Comparison of ENCODE assay signal across 8 cellular contexts in genomic region chr11:45662665-45663485, GRCh38. TPM values are rescaled to one million over a fixed set of nuclear protein-coding genes. Genes with fewer than 3 reads are reported as not detected.
DNase-seq lines count a peak whose midpoint lies in the region; ATAC-seq and TF ChIP-seq lines count a peak whose summit lies in the region.

No MANE protein-coding gene starts in this region.

- H3K27me3 Mint-ChIP-seq in GM23338 (ENCODE audit: insufficient read depth, low read depth, poor library complexity) = peaks cover 46% of the 10 kb centered on the region
- H3K27me3 Mint-ChIP-seq in activated T-helper 2 cell treated with anti-CD3 and anti-CD28 coated beads, Interferon-gamma antibody, Interleukin-2, Interleukin-4, amounts not matched to agents 10 μg/mL and 5 μg/mL and 100 μg/mL, durations not matched to agents 14 hours and 24 hours and 36 hours (ENCODE audit: low read depth) = peaks cover 60% of the 10 kb centered on the region

- peak overlapping the region; percentile 32; the same call in 1 of the 2 replicates for H3K4me3 ChIP-seq in AG04450 (ENCODE audit: low read depth, low read length)
- H3K4me3 ChIP-seq in GM23338 = no peak overlapping the region

- H3K4me1 Mint-ChIP-seq in GM23338 = peaks cover 44% of the 10 kb centered on the region
- peaks cover 4% of the 10 kb centered on the region for H3K4me1 Mint-ChIP-seq in activated T-helper 2 cell treated with anti-CD3 and anti-CD28 coated beads, Interferon-gamma antibody, Interleukin-2, Interleukin-4, amounts not matched to agents 10 μg/mL and 5 μg/mL and 100 μg/mL, durations not matched to agents 14 hours and 24 hours and 36 hours (ENCODE audit: low read depth)

- H3K9me3 ChIP-seq in AG04450 (ENCODE audit: control insufficient read depth, insufficient read depth, low read length) = peaks cover 5% of the 10 kb centered on the region; the same call in 1 of the 2 replicates

- H3K36me3 Mint-ChIP-seq in GM23338 (ENCODE audit: low read depth) = no peaks in the 10 kb centered on the region
- no peaks in the 10 kb centered on the region for H3K36me3 Mint-ChIP-seq in activated T-helper 2 cell treated with anti-CD3 and anti-CD28 coated beads, Interferon-gamma antibody, Interleukin-2, Interleukin-4, amounts not matched to agents 10 μg/mL and 5 μg/mL and 100 μg/mL, durations not matched to agents 14 hours and 24 hours and 36 hours (ENCODE audit: low read depth)

- DNase-seq in AG04450 (ENCODE audit: low read depth, low spot score) (peak; percentile 49), GM23338 (ENCODE audit: low spot score) (peak; percentile 44)
- no peak for DNase-seq in activated T-helper 2 cell treated with anti-CD3 and anti-CD28 coated beads, Interferon-gamma antibody, Interleukin-2, Interleukin-4, amounts not matched to agents 10 μg/mL and 5 μg/mL and 100 μg/mL, durations not matched to agents 14 hours and 24 hours and 36 hours (ENCODE audit: low spot score)
- no peak for DNase-seq in effector CD8-positive, alpha-beta T cell (lab: John Stamatoyannopoulos, UW)

- H3K4me3 Mint-ChIP-seq in GM23338 = peak overlapping the region; percentile 56
- peak overlapping the region; percentile 40 for H3K4me3 Mint-ChIP-seq in activated T-helper 2 cell treated with anti-CD3 and anti-CD28 coated beads, Interferon-gamma antibody, Interleukin-2, Interleukin-4, amounts not matched to agents 10 μg/mL and 5 μg/mL and 100 μg/mL, durations not matched to agents 14 hours and 24 hours and 36 hours (ENCODE audit: low read depth)

- no peak for TF ChIP-seq CTCF in AG04450 (IDR thresholded peaks at IDR 0.05; ENCODE audit: low read depth, low read length)
- TF ChIP-seq CTCF in GM23338 (conservative IDR thresholded peaks at IDR 0.05; ENCODE audit: low read depth in 2 of 2) = no peak

- intact Hi-C loops in activated T-helper 2 cell treated with anti-CD3 and anti-CD28 coated beads, Interferon-gamma antibody, Interleukin-2, Interleukin-4, amounts not matched to agents 10 μg/mL and 5 μg/mL and 100 μg/mL, durations not matched to agents 14 hours and 24 hours and 36 hours (cut with micrococcal nuclease) = no loop called here

- CTCF ChIA-PET in AG04450 (lab: Charles Lee) = interaction anchor here (2.2 kb wide), 1 partner anchor 8 kb away, joined by 13 read pairs; no protein-coding TSS in a partner anchor

- no peaks in the 10 kb centered on the region for H3F3A ChIP-seq in GM23338 (replicated peaks; ENCODE audit: low read depth)

- peak overlapping the region; percentile 45; the same call in 1 of the 2 replicates for H3K4me2 ChIP-seq in GM23338

- no peak overlapping the region for H2AFZ ChIP-seq in GM23338

- H3K27me3 ChIP-seq in AG04450 (ENCODE audit: control insufficient read depth, insufficient read depth, low read length) (peaks cover 44% of the 10 kb centered on the region), GM23338 (ENCODE audit: insufficient read depth) (peaks cover 48% of the 10 kb centered on the region), layer of hippocampus (ENCODE audit: control insufficient read depth, insufficient read depth, low read length) (peaks cover 21% of the 10 kb centered on the region)

- ATAC-seq in GM23338 (no peak), GM21526 (IDR thresholded peaks at IDR 0.05; ENCODE audit: low FRiP score, unreplicated experiment) (no peak), HG02759 (IDR thresholded peaks at IDR 0.05; ENCODE audit: unreplicated experiment) (no peak), HG03108 (IDR thresholded peaks at IDR 0.05; ENCODE audit: unreplicated experiment) (no peak)

- no peaks in the 10 kb centered on the region for H3K9me3 Mint-ChIP-seq in GM23338
- H3K9me3 Mint-ChIP-seq in activated T-helper 2 cell treated with anti-CD3 and anti-CD28 coated beads, Interferon-gamma antibody, Interleukin-2, Interleukin-4, amounts not matched to agents 10 μg/mL and 5 μg/mL and 100 μg/mL, durations not matched to agents 14 hours and 24 hours and 36 hours = no peaks in the 10 kb centered on the region

- H3K9me2 ChIP-seq in GM23338 (ENCODE audit: insufficient read depth) = no peaks in the 10 kb centered on the region

- H3K79me2 ChIP-seq in GM23338 (replicated peaks; ENCODE audit: insufficient read depth) = no peaks in the 10 kb centered on the region

- H3K36me3 ChIP-seq in GM23338 (ENCODE audit: insufficient read depth) = no peaks in the 10 kb centered on the region

- H3K27ac ChIP-seq in AG04450 (ENCODE audit: low read depth, low read length) (no peak overlapping the region), GM23338 (ENCODE audit: low read depth) (no peak overlapping the region), layer of hippocampus (ENCODE audit: low read depth, low read length) (peak overlapping the region; percentile 13)

- POLR2A ChIA-PET in AG04450 (lab: Yijun Ruan, JAX) = no interaction called here

- H3K4me1 ChIP-seq in GM23338 (ENCODE audit: insufficient read depth) = peaks cover 29% of the 10 kb centered on the region

- no peak overlapping the region for H3K27ac Mint-ChIP-seq in GM23338
- no peak overlapping the region for H3K27ac Mint-ChIP-seq in activated T-helper 2 cell treated with anti-CD3 and anti-CD28 coated beads, Interferon-gamma antibody, Interleukin-2, Interleukin-4, amounts not matched to agents 10 μg/mL and 5 μg/mL and 100 μg/mL, durations not matched to agents 14 hours and 24 hours and 36 hours

- no peaks in the 10 kb centered on the region for H4K20me1 ChIP-seq in GM23338 (replicated peaks; ENCODE audit: insufficient read depth)

TF ChIP-seq in GM23338, 12 proteins besides CTCF, POLR2A, EP300 and RAD21 (continues in another document):
- TF ChIP-seq EZH2 (IDR thresholded peaks at IDR 0.05; ENCODE audit: low read depth, unreplicated experiment) (no peak), ZNF462 (CRISPR knock-in tag; IDR thresholded peaks at IDR 0.05) (no peak), EZH2phosphoT487 (IDR thresholded peaks at IDR 0.05; ENCODE audit: unreplicated experiment) (no peak), CREB1 (CRISPR knock-in tag; IDR thresholded peaks at IDR 0.05; ENCODE audit: low read depth) (no peak)

RNA-seq across cellular contexts. Expression of gene CHST1, which starts 2.5 kb away (rescaled TPM):
- polyA plus RNA-seq in AG04450 (2011; rRNA removed) (0.06 and 0.16 TPM in 2 replicates), GM23338 (2016; fragmentation: Nextera tagmentation; extraction: Ambion mirVana) (0.84 and 2.1 TPM in 2 replicates)
- 0.09 TPM in 1 of 2 replicates, not detected in the other for polyA minus RNA-seq in AG04450 (2011; rRNA and poly(A)+ RNA removed)
- 1.7 and 2.7 TPM in 2 replicates for total RNA-seq in GM23338 (2014; rRNA removed; shearing (Covaris generic))
- total RNA-seq in activated T-helper 2 cell treated with anti-CD3 and anti-CD28 coated beads, Interferon-gamma antibody, Interleukin-2, Interleukin-4, amounts not matched to agents 10 μg/mL and 5 μg/mL and 100 μg/mL, durations not matched to agents 14 hours and 24 hours and 36 hours = 0.34 and 0.51 TPM in 2 replicates

Comparison
In these comparisons a context has a peak if more than half of its experiments do, and no peak if none do; other contexts are left out.
1. DNase-seq: peak in AG04450 (single experiment) and GM23338 (single experiment); none in activated T-helper 2 cell treated with anti-CD3 and anti-CD28 coated beads, Interferon-gamma antibody, Interleukin-2, Interleukin-4, amounts not matched to agents 10 μg/mL and 5 μg/mL and 100 μg/mL, durations not matched to agents 14 hours and 24 hours and 36 hours (single experiment) and effector CD8-positive, alpha-beta T cell (single experiment).